In genomic region chr7:90624128-90624980, GRCh38 we compare ENCODE assay signal across 12 cellular contexts. TPM values are rescaled to one million over a fixed set of nuclear protein-coding genes. Genes with fewer than 3 reads are reported as not detected.
A peak's percentile ranks its signal among the peaks of the same experiment; 100 is the strongest.
DNase-seq lines count a peak whose midpoint lies in the region; ATAC-seq and TF ChIP-seq lines count a peak whose summit lies in the region.
"Had no signal": no experiment of that assay in that cellular context is flagged by ENCODE, and none has a peak within 500 bp of the region (broad histone marks: within the 10 kb centered on the region; RNA-seq: fewer than 3 reads in every experiment).

No MANE protein-coding gene starts in this region.

- H3K27me3 Mint-ChIP-seq in chondrocyte (ENCODE audit: low read depth) (no peaks in the 10 kb centered on the region), memory B cell (no peaks in the 10 kb centered on the region)
- H3K27me3 Mint-ChIP-seq: activated T-cell treated with anti-CD3 and anti-CD28 coated beads, Interleukin-2, amount 50 U/mL, for 24 hours had no signal

- H3K27me3 ChIP-seq in A673 (replicated peaks; ENCODE audit: insufficient read depth, low read depth, low read length, poor library complexity) = no peaks in the 10 kb centered on the region

- peak; percentile 73 for DNase-seq in A673 (ENCODE audit: low spot score)
- DNase-seq in M059J (ENCODE audit: low read depth) = peak; percentile 18
- no peak for DNase-seq in chondrocyte (ENCODE audit: low spot score)
- DNase-seq in memory B cell (ENCODE audit: low spot score in 2 of 2) = no peak
- no peak for DNase-seq in SHP77 (lab: John Stamatoyannopoulos, UW)
- no peak for DNase-seq in HT-29 (ENCODE audit: low spot score)
- DNase-seq: activated T-cell treated with anti-CD3 and anti-CD28 coated beads, Interleukin-2, amount 50 U/mL, for 24 hours; cortex of kidney; NCI-H446 treated with DMSO at 0.1 percent for 48 hours; psoas muscle had no signal

- H3K9me3 ChIP-seq in A673 (ENCODE audit: low read depth, low read length, poor library complexity, severe bottlenecking) = no peaks in the 10 kb centered on the region
- H3K9me3 ChIP-seq: psoas muscle had no signal

- BruUV-seq in A673 (replicated peaks; lab: Mats Ljungman, UMichigan) = no TSS peak

- peak overlapping the region; percentile 97 for H3K27ac ChIP-seq in A673 (ENCODE audit: low read depth, low read length, poor library complexity, severe bottlenecking)
- H3K27ac ChIP-seq: psoas muscle had no signal

- H3K27ac Mint-ChIP-seq in chondrocyte (ENCODE audit: unreplicated experiment) (peak overlapping the region; percentile 81), memory B cell (peak overlapping the region; percentile 35)
- H3K27ac Mint-ChIP-seq: activated T-cell treated with anti-CD3 and anti-CD28 coated beads, Interleukin-2, amount 50 U/mL, for 24 hours had no signal

- H3K4me1 Mint-ChIP-seq in chondrocyte (ENCODE audit: low read depth) = peaks cover 61% of the 10 kb centered on the region
- H3K4me1 Mint-ChIP-seq in memory B cell = peaks cover 13% of the 10 kb centered on the region

- CTCF ChIA-PET in A673 (lab: Charles Lee) = interaction anchor here (1.9 kb wide), 1 partner anchor 410 kb away, joined by 6 read pairs; no protein-coding TSS in a partner anchor

- no peaks in the 10 kb centered on the region for H3K36me3 ChIP-seq in A673 (ENCODE audit: insufficient read depth, low read length, poor library complexity, severe bottlenecking)

- H3K9me3 Mint-ChIP-seq in chondrocyte (ENCODE audit: low read depth) (no peaks in the 10 kb centered on the region), memory B cell (no peaks in the 10 kb centered on the region)
- H3K9me3 Mint-ChIP-seq: activated T-cell treated with anti-CD3 and anti-CD28 coated beads, Interleukin-2, amount 50 U/mL, for 24 hours had no signal

- no peak overlapping the region for H3K4me3 ChIP-seq in A673 (ENCODE audit: low read depth, low read length, poor library complexity, severe bottlenecking)
- H3K4me3 ChIP-seq: psoas muscle had no signal

- intact Hi-C loops in A673 (cut with micrococcal nuclease; ENCODE audit: unreplicated experiment) = loop anchor here (5.0 to 10.0 kb wide), 4 partner anchors 83 to 470 kb away; partner anchors contain the start of gene STEAP1

- ATAC-seq in memory B cell (ENCODE audit: low read depth) (no peak), HG02840 (IDR thresholded peaks at IDR 0.05; ENCODE audit: low FRiP score, unreplicated experiment) (no peak), HG03135 (IDR thresholded peaks at IDR 0.05; ENCODE audit: unreplicated experiment) (no peak)

- TF ChIP-seq CTCF in A673 (conservative IDR thresholded peaks at IDR 0.05; ENCODE audit: low read depth, low read length) = no peak
- no peak for TF ChIP-seq CTCF in chondrocyte (IDR thresholded peaks at IDR 0.05)

- H3K4me3 Mint-ChIP-seq in chondrocyte (ENCODE audit: unreplicated experiment) (peak overlapping the region; percentile 17), memory B cell (no peak overlapping the region)
- H3K4me3 Mint-ChIP-seq: activated T-cell treated with anti-CD3 and anti-CD28 coated beads, Interleukin-2, amount 50 U/mL, for 24 hours had no signal

- H3K4me1 ChIP-seq in A673 (ENCODE audit: insufficient read depth, low read length, poor library complexity, severe bottlenecking) = peaks cover 96% of the 10 kb centered on the region

- POLR2A ChIA-PET in A673 (lab: Charles Lee; ENCODE audit: low non-redundant PET) = interaction anchor here (0.6 kb wide), 1 partner anchor 34 kb away, joined by 3 read pairs; no protein-coding TSS in a partner anchor

- H3K36me3 Mint-ChIP-seq in chondrocyte (ENCODE audit: low read depth) = no peaks in the 10 kb centered on the region
- H3K36me3 Mint-ChIP-seq in memory B cell = no peaks in the 10 kb centered on the region

RNA-seq across cellular contexts. Expression of gene CDK14, which starts 28.2 kb away (rescaled TPM):
- 128 and 131 TPM in 2 replicates for total RNA-seq in A673 (2021)
- 3.9 and 6.5 TPM in 2 replicates for total RNA-seq in M059J (2014; rRNA removed; shearing (Covaris generic))
- total RNA-seq in chondrocyte = 53.7 to 97.9 TPM (median 61.4 TPM) in 3 replicates
- total RNA-seq in HT-29 (2014; rRNA removed; shearing (Covaris generic)) = 0.18 and 0.61 TPM in 2 replicates

Comparison
In these comparisons a context has a peak if more than half of its experiments do, and no peak if none do; other contexts are left out.
1. DNase-seq: peak in A673 (single experiment) and M059J (single experiment); none in chondrocyte (single experiment), memory B cell (0 of 2), SHP77 (0 of 2) and HT-29 (single experiment).